25 cellular contexts compared by ENCODE assay signal in genomic region chr3:189771842-189772494, GRCh38.
DNase-seq lines count a peak whose midpoint lies in the region; TF ChIP-seq lines count a peak whose summit lies in the region.
"Had no signal": no experiment of that assay in that cellular context is flagged by ENCODE, and none has a peak within 500 bp of the region (broad histone marks: within the 10 kb centered on the region; RNA-seq: fewer than 3 reads in every experiment).

No MANE protein-coding gene starts in this region.

- TF ChIP-seq POLR2A in suprapubic skin (IDR thresholded peaks at IDR 0.05): no peak

- H3K4me3 ChIP-seq in osteoblast (ENCODE audit: insufficient read depth, low read length): peak overlapping the region; percentile 51
- no peak overlapping the region for H3K4me3 ChIP-seq in suprapubic skin
- H3K4me3 ChIP-seq: cardiac muscle cell, colonic mucosa, heart right ventricle, neural progenitor cell, upper lobe of right lung had no signal

- H3K27me3 ChIP-seq in osteoblast (ENCODE audit: insufficient read depth, low read length) (no peaks in the 10 kb centered on the region), suprapubic skin (no peaks in the 10 kb centered on the region)
- H3K27me3 ChIP-seq: colonic mucosa, foreskin keratinocyte, heart right ventricle, upper lobe of right lung had no signal

- H2AFZ ChIP-seq in osteoblast (ENCODE audit: low read length): peak overlapping the region; percentile 59
- H2AFZ ChIP-seq: neural progenitor cell had no signal

- 65% methylated on average over 4 of the region's 4 CpGs for WGBS in suprapubic skin

- H3K79me2 ChIP-seq in osteoblast (ENCODE audit: insufficient read depth, low read length): no peaks in the 10 kb centered on the region

- peak overlapping the region; percentile 81 for H3K27ac ChIP-seq in osteoblast (ENCODE audit: low read depth, low read length)
- no peak overlapping the region for H3K27ac ChIP-seq in suprapubic skin
- H3K27ac ChIP-seq: cardiac muscle cell, colonic mucosa, foreskin keratinocyte, heart right ventricle, neural progenitor cell, upper lobe of right lung had no signal

- DNase-seq in ELR (ENCODE audit: low read depth) (peak; percentile 38), NCI-H1105 (lab: John Stamatoyannopoulos, UW) (peak; percentile 83), amniotic epithelial cell (ENCODE audit: low read depth) (peak; percentile 5), osteoblast (ENCODE audit: insufficient read length, low spot score, missing footprints) (no peak), suprapubic skin (ENCODE audit: low spot score in 2 of 2) (no peak), mucosa of gallbladder (ENCODE audit: low spot score) (no peak), NCI-H524 (lab: John Stamatoyannopoulos, UW) (no peak)
- DNase-seq: activated CD4-positive, alpha-beta memory T cell treated with anti-CD3 and anti-CD28 coated beads, Interleukin-2, amount 10 ng/mL, durations not matched to agents 7 days and 5 days; activated CD8-positive, alpha-beta memory T cell treated with anti-CD3 and anti-CD28 coated beads, Interleukin-2, amount 50 U/mL, for 48 hours; aorta; colonic mucosa; effector memory CD4-positive, alpha-beta T cell; erythroblast; heart right ventricle; KG1; left cardiac atrium; NCI-H1694 treated with DMSO at 0.1 percent for 48 hours; NCI-H526 treated with DMSO at 0.1 percent for 48 hours; right cardiac atrium; SK-N-SH; stimulated activated CD4-positive, alpha-beta T cell treated with anti-CD3 and anti-CD28 coated beads, Interleukin-2, amount 100 ng/mL, for 48 hours; upper lobe of right lung had no signal

- no peaks in the 10 kb centered on the region for H4K20me1 ChIP-seq in osteoblast (ENCODE audit: insufficient read depth, low read length)

- H3K36me3 ChIP-seq in osteoblast (ENCODE audit: insufficient read depth, low read length): no peaks in the 10 kb centered on the region
- H3K36me3 ChIP-seq in suprapubic skin: no peaks in the 10 kb centered on the region
- H3K36me3 ChIP-seq: cardiac muscle cell, colonic mucosa, heart right ventricle, neural progenitor cell, upper lobe of right lung had no signal

- H3K9me3 ChIP-seq in osteoblast (ENCODE audit: low read depth, low read length): no peaks in the 10 kb centered on the region
- no peaks in the 10 kb centered on the region for H3K9me3 ChIP-seq in suprapubic skin
- H3K9me3 ChIP-seq: colonic mucosa, heart right ventricle, SK-N-SH, upper lobe of right lung had no signal

- peaks cover 21% of the 10 kb centered on the region for H3K4me1 ChIP-seq in osteoblast (ENCODE audit: insufficient read depth, low read length)
- peaks cover 21% of the 10 kb centered on the region for H3K4me1 ChIP-seq in suprapubic skin
- H3K4me1 ChIP-seq: colonic mucosa, upper lobe of right lung had no signal

- TF ChIP-seq EP300 in suprapubic skin (IDR thresholded peaks at IDR 0.05): no peak

- peak overlapping the region; percentile 85 for H3K4me2 ChIP-seq in osteoblast (ENCODE audit: insufficient read depth, low read length)
- H3K4me2 ChIP-seq: neural progenitor cell, SK-N-SH had no signal

- no peak for TF ChIP-seq CTCF in osteoblast (IDR thresholded peaks at IDR 0.05; ENCODE audit: extremely low read depth, low read depth, low read length)
- no peak for TF ChIP-seq CTCF in suprapubic skin (IDR thresholded peaks at IDR 0.05)

Comparison
In these comparisons a context has a peak if more than half of its experiments do, and no peak if none do; other contexts are left out.
1. DNase-seq: peak in ELR (single experiment), NCI-H1105 (single experiment) and amniotic epithelial cell (single experiment); none in osteoblast (single experiment), suprapubic skin (0 of 2), mucosa of gallbladder (single experiment) and NCI-H524 (0 of 2).